1 cellular context compared by ENCODE assay signal in the genomic region with DNA sequence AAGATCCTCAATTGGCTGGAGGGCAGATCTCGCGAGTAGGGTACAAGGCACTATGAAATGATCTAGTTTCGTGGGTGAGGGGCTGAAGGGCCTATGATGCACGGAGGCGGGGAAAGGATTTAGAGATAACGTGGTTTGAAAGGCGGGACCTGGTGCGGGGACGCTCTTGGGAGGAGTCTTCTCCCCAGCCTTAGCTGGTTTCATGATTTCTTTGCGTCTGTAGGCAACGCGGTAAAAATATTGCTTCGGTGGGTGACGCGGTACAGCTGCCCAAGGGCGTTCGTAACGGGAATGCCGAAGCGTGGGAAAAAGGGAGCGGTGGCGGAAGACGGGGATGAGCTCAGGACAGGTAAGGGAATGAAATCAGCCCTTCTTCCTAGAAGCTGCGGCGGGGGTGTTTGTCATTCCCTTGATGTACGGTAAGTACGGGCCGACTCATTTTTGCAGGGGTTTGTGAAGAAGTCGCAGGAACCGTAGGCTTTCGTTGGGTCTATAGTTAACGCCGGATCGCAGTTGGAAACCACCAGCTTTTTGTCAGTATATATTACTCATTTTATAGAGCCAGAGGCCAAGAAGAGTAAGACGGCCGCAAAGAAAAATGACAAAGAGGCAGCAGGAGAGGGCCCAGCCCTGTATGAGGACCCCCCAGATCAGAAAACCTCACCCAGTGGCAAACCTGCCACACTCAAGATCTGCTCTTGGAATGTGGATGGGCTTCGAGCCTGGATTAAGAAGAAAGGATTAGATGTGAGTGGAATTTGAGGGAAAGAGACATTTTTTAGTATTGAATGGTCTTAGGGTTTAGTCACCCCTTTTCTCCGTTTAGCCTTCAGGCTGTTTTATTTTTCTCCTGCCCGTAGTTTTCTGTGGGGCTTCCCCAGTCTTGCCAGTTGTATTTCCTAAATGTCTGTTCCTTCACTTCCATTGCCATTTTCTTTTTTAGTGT.
TF ChIP-seq lines count a peak whose summit lies in the region.

No MANE protein-coding gene starts in this region.

TF ChIP-seq in HepG2, 621 proteins besides CTCF, POLR2A, EP300 and RAD21 (continued from another document and continues in another):
- TF ChIP-seq ZNF510 (CRISPR knock-in tag; IDR thresholded peaks at IDR 0.05; ENCODE audit: low read depth) (0 out of 2 replicates have a peak, but pooled peaks have one; percentile 9), HDAC6 (IDR thresholded peaks at IDR 0.05; ENCODE audit: low read depth, low read length) (no peak), ZNF670 (CRISPR knock-in tag; IDR thresholded peaks at IDR 0.05; ENCODE audit: borderline replicate concordance) (0 out of 2 replicates have a peak, but pooled peaks have one; percentile 61), ZFY (CRISPR knock-in tag; IDR thresholded peaks at IDR 0.05) (no peak; the same call in 1 of the 2 replicates), KDM5A (IDR thresholded peaks at IDR 0.05; ENCODE audit: borderline replicate concordance, low read length) (peak; percentile 21), ATF7-NPFF (CRISPR knock-in tag; IDR thresholded peaks at IDR 0.05; ENCODE audit: low read depth) (peak; percentile 21; the same call in 1 of the 2 replicates), ZNF83 (CRISPR knock-in tag; IDR thresholded peaks at IDR 0.05; ENCODE audit: borderline replicate concordance) (peak; percentile 53; the same call in 1 of the 2 replicates), ZNF180 (CRISPR knock-in tag; IDR thresholded peaks at IDR 0.05; ENCODE audit: borderline replicate concordance, low read depth) (no peak), ZNF33A (CRISPR knock-in tag; IDR thresholded peaks at IDR 0.05; ENCODE audit: borderline replicate concordance) (no peak), ZSCAN20 (CRISPR knock-in tag; IDR thresholded peaks at IDR 0.05; ENCODE audit: borderline replicate concordance) (0 out of 2 replicates have a peak, but pooled peaks have one; percentile 16), SMC3 (IDR thresholded peaks at IDR 0.05; ENCODE audit: low read length) (peak; percentile 5; the same call in 1 of the 2 replicates), IRF2 (CRISPR knock-in tag; IDR thresholded peaks at IDR 0.05) (no peak), KDM5B (CRISPR knock-in tag; IDR thresholded peaks at IDR 0.05; ENCODE audit: borderline replicate concordance) (peak; percentile 48; the same call in 1 of the 2 replicates), HMG20B (CRISPR knock-in tag; conservative IDR thresholded peaks at IDR 0.05) (no peak), RFXANK (CRISPR knock-in tag; IDR thresholded peaks at IDR 0.05) (no peak), CHCHD3 (CRISPR knock-in tag; IDR thresholded peaks at IDR 0.05) (peak; percentile 48; the same call in 1 of the 2 replicates), ZNF160 (CRISPR knock-in tag; IDR thresholded peaks at IDR 0.05) (no peak), ZNF878 (CRISPR knock-in tag; IDR thresholded peaks at IDR 0.05) (0 out of 2 replicates have a peak, but pooled peaks have one; percentile 55), ZMAT3 (CRISPR knock-in tag; conservative IDR thresholded peaks at IDR 0.05) (no peak), ZNF24 (IDR thresholded peaks at IDR 0.05) (no peak), NFE2 (CRISPR knock-in tag; IDR thresholded peaks at IDR 0.05) (no peak), ZBTB7A (CRISPR knock-in tag; IDR thresholded peaks at IDR 0.05) (no peak), TOPORS (CRISPR knock-in tag; IDR thresholded peaks at IDR 0.05) (0 out of 2 replicates have a peak, but pooled peaks have one; percentile 27), ZNF746 (CRISPR knock-in tag; IDR thresholded peaks at IDR 0.05) (no peak), ZNF569 (CRISPR knock-in tag; IDR thresholded peaks at IDR 0.05; ENCODE audit: borderline replicate concordance) (no peak), SAFB2 (CRISPR knock-in tag; IDR thresholded peaks at IDR 0.05; ENCODE audit: borderline replicate concordance, low read depth) (0 out of 2 replicates have a peak, but pooled peaks have one; percentile 15), ARID2 (CRISPR knock-in tag; IDR thresholded peaks at IDR 0.05; ENCODE audit: borderline replicate concordance) (peak; percentile 2; the same call in 1 of the 2 replicates)
- TF ChIP-seq, protein P1, sequence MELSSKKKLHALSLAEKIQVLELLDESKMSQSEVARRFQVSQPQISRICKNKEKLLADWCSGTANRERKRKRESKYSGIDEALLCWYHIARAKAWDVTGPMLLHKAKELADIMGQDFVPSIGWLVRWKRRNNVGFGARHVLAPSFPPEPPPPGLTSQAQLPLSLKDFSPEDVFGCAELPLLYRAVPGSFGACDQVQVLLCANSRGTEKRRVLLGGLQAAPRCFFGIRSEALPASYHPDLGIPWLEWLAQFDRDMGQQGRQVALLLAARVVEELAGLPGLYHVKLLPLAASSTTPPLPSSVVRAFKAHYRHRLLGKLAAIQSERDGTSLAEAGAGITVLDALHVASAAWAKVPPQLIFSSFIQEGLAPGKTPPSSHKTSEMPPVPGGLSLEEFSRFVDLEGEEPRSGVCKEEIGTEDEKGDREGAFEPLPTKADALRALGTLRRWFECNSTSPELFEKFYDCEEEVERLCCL (CRISPR knock-in tag; IDR thresholded peaks at IDR 0.05; ENCODE audit: borderline replicate concordance) = no peak
- TF ChIP-seq, protein P2, sequence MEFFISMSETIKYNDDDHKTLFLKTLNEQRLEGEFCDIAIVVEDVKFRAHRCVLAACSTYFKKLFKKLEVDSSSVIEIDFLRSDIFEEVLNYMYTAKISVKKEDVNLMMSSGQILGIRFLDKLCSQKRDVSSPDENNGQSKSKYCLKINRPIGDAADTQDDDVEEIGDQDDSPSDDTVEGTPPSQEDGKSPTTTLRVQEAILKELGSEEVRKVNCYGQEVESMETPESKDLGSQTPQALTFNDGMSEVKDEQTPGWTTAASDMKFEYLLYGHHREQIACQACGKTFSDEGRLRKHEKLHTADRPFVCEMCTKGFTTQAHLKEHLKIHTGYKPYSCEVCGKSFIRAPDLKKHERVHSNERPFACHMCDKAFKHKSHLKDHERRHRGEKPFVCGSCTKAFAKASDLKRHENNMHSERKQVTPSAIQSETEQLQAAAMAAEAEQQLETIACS (CRISPR knock-in tag; IDR thresholded peaks at IDR 0.05) = peak; percentile 5; the same call in 1 of the 2 replicates
- TF ChIP-seq, protein P3, sequence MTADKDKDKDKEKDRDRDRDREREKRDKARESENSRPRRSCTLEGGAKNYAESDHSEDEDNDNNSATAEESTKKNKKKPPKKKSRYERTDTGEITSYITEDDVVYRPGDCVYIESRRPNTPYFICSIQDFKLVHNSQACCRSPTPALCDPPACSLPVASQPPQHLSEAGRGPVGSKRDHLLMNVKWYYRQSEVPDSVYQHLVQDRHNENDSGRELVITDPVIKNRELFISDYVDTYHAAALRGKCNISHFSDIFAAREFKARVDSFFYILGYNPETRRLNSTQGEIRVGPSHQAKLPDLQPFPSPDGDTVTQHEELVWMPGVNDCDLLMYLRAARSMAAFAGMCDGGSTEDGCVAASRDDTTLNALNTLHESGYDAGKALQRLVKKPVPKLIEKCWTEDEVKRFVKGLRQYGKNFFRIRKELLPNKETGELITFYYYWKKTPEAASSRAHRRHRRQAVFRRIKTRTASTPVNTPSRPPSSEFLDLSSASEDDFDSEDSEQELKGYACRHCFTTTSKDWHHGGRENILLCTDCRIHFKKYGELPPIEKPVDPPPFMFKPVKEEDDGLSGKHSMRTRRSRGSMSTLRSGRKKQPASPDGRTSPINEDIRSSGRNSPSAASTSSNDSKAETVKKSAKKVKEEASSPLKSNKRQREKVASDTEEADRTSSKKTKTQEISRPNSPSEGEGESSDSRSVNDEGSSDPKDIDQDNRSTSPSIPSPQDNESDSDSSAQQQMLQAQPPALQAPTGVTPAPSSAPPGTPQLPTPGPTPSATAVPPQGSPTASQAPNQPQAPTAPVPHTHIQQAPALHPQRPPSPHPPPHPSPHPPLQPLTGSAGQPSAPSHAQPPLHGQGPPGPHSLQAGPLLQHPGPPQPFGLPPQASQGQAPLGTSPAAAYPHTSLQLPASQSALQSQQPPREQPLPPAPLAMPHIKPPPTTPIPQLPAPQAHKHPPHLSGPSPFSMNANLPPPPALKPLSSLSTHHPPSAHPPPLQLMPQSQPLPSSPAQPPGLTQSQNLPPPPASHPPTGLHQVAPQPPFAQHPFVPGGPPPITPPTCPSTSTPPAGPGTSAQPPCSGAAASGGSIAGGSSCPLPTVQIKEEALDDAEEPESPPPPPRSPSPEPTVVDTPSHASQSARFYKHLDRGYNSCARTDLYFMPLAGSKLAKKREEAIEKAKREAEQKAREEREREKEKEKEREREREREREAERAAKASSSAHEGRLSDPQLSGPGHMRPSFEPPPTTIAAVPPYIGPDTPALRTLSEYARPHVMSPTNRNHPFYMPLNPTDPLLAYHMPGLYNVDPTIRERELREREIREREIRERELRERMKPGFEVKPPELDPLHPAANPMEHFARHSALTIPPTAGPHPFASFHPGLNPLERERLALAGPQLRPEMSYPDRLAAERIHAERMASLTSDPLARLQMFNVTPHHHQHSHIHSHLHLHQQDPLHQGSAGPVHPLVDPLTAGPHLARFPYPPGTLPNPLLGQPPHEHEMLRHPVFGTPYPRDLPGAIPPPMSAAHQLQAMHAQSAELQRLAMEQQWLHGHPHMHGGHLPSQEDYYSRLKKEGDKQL (CRISPR knock-in tag; IDR thresholded peaks at IDR 0.05; ENCODE audit: low read depth) = 0 out of 2 replicates have a peak, but pooled peaks have one; percentile 0
- TF ChIP-seq, protein P4, sequence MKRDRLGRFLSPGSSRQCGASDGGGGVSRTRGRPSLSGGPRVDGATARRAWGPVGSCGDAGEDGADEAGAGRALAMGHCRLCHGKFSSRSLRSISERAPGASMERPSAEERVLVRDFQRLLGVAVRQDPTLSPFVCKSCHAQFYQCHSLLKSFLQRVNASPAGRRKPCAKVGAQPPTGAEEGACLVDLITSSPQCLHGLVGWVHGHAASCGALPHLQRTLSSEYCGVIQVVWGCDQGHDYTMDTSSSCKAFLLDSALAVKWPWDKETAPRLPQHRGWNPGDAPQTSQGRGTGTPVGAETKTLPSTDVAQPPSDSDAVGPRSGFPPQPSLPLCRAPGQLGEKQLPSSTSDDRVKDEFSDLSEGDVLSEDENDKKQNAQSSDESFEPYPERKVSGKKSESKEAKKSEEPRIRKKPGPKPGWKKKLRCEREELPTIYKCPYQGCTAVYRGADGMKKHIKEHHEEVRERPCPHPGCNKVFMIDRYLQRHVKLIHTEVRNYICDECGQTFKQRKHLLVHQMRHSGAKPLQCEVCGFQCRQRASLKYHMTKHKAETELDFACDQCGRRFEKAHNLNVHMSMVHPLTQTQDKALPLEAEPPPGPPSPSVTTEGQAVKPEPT (CRISPR knock-in tag; IDR thresholded peaks at IDR 0.05; ENCODE audit: low read depth) = no peak
- TF ChIP-seq, protein P5, sequence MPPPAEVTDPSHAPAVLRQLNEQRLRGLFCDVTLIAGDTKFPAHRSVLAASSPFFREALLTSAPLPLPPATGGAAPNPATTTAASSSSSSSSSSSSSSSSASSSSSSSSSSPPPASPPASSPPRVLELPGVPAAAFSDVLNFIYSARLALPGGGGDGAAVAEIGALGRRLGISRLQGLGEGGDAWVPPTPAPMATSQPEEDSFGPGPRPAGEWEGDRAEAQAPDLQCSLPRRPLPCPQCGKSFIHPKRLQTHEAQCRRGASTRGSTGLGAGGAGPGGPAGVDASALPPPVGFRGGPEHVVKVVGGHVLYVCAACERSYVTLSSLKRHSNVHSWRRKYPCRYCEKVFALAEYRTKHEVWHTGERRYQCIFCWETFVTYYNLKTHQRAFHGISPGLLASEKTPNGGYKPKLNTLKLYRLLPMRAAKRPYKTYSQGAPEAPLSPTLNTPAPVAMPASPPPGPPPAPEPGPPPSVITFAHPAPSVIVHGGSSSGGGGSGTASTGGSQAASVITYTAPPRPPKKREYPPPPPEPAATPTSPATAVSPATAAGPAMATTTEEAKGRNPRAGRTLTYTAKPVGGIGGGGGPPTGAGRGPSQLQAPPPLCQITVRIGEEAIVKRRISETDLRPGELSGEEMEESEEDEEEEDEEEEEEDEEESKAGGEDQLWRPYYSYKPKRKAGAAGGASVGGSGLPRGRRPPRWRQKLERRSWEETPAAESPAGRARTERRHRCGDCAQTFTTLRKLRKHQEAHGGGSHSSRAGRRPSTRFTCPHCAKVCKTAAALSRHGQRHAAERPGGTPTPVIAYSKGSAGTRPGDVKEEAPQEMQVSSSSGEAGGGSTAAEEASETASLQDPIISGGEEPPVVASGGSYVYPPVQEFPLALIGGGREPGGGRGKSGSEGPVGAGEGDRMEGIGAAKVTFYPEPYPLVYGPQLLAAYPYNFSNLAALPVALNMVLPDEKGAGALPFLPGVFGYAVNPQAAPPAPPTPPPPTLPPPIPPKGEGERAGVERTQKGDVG (CRISPR knock-in tag; IDR thresholded peaks at IDR 0.05; ENCODE audit: borderline replicate concordance) = no peak
- TF ChIP-seq, protein P6, sequence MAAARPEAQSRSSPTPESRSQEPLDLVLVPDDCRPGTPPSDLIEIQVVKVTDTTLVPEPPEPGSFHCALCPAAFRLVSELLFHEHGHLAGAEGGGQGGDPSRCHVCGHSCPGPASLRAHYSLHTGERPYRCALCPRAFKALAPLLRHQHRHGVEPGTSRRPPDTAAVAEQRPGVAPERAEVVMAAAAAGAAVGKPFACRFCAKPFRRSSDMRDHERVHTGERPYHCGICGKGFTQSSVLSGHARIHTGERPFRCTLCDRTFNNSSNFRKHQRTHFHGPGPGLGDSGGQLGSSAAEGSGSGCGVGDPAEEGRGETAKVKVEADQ (CRISPR knock-in tag; IDR thresholded peaks at IDR 0.05; ENCODE audit: borderline replicate concordance) = no peak; the same call in 1 of the 2 replicates
- TF ChIP-seq, protein P7, sequence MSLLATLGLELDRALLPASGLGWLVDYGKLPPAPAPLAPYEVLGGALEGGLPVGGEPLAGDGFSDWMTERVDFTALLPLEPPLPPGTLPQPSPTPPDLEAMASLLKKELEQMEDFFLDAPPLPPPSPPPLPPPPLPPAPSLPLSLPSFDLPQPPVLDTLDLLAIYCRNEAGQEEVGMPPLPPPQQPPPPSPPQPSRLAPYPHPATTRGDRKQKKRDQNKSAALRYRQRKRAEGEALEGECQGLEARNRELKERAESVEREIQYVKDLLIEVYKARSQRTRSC (CRISPR knock-in tag; IDR thresholded peaks at IDR 0.05; ENCODE audit: low read depth) = peak; percentile 2; the same call in 1 of the 2 replicates
- TF ChIP-seq, protein P8, sequence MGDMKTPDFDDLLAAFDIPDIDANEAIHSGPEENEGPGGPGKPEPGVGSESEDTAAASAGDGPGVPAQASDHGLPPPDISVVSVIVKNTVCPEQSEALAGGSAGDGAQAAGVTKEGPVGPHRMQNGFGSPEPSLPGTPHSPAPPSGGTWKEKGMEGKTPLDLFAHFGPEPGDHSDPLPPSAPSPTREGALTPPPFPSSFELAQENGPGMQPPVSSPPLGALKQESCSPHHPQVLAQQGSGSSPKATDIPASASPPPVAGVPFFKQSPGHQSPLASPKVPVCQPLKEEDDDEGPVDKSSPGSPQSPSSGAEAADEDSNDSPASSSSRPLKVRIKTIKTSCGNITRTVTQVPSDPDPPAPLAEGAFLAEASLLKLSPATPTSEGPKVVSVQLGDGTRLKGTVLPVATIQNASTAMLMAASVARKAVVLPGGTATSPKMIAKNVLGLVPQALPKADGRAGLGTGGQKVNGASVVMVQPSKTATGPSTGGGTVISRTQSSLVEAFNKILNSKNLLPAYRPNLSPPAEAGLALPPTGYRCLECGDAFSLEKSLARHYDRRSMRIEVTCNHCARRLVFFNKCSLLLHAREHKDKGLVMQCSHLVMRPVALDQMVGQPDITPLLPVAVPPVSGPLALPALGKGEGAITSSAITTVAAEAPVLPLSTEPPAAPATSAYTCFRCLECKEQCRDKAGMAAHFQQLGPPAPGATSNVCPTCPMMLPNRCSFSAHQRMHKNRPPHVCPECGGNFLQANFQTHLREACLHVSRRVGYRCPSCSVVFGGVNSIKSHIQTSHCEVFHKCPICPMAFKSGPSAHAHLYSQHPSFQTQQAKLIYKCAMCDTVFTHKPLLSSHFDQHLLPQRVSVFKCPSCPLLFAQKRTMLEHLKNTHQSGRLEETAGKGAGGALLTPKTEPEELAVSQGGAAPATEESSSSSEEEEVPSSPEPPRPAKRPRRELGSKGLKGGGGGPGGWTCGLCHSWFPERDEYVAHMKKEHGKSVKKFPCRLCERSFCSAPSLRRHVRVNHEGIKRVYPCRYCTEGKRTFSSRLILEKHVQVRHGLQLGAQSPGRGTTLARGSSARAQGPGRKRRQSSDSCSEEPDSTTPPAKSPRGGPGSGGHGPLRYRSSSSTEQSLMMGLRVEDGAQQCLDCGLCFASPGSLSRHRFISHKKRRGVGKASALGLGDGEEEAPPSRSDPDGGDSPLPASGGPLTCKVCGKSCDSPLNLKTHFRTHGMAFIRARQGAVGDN (CRISPR knock-in tag; IDR thresholded peaks at IDR 0.05) = peak; percentile 54
